12 cellular contexts compared by ENCODE assay signal in genomic region chr12:75960086-75960910, GRCh38.
DNase-seq lines count a peak whose midpoint lies in the region; ATAC-seq lines count a peak whose summit lies in the region.
"Had no signal": no experiment of that assay in that cellular context is flagged by ENCODE, and none has a peak within 500 bp of the region (broad histone marks: within the 10 kb centered on the region; RNA-seq: fewer than 3 reads in every experiment).

No MANE protein-coding gene starts in this region.

- H4K8ac ChIP-seq in neuronal stem cell (ENCODE audit: low read depth, low read length), result no peak overlapping the region

- no peak overlapping the region for H3K9ac ChIP-seq in neuronal stem cell (ENCODE audit: low read depth, low read length, poor library complexity)

- H3K27ac ChIP-seq in neuronal stem cell (replicated peaks; ENCODE audit: low read length) (no peak overlapping the region), SJCRH30 (no peak overlapping the region)
- H3K27ac ChIP-seq: WERI-Rb-1 had no signal

- H3K18ac ChIP-seq in neuronal stem cell (ENCODE audit: low read length), result peak overlapping the region; percentile 22

- no peak overlapping the region for H2BK120ac ChIP-seq in neuronal stem cell (ENCODE audit: low read depth, low read length)

- H3K27me3 ChIP-seq in neuronal stem cell (ENCODE audit: control insufficient read depth in 3 of 3, insufficient read depth in 3 of 3, low read depth in 1 of 3, low read length in 3 of 3) (peaks cover 0 to 1% (median 0%) of the 10 kb centered on the region in 3 experiments), SJCRH30 (no peaks in the 10 kb centered on the region)

- no peak overlapping the region for H2AFZ ChIP-seq in neuronal stem cell (ENCODE audit: low read length)

- no peak overlapping the region for H4K91ac ChIP-seq in neuronal stem cell (ENCODE audit: low read depth, low read length, poor library complexity)

- H2BK15ac ChIP-seq in neuronal stem cell (ENCODE audit: low read length), result no peak overlapping the region

- no CpG with 5 or more reads among the region's 6 CpGs for WGBS in neuronal stem cell (ENCODE audit: extremely low coverage in 2 of 2, insufficient read length in 2 of 2, insufficient replicate concordance in 1 of 2), 2 donors

- DNase-seq in T-helper 17 cell (no peak), neuronal stem cell (ENCODE audit: low spot score) (no peak), T1000 (lab: John Stamatoyannopoulos, UW) (no peak), GDM1 (lab: John Stamatoyannopoulos, UW) (no peak), SJCRH30 (no peak)
- DNase-seq in activated CD4-positive, alpha-beta T cell treated with anti-CD3 and anti-CD28 coated beads for 4 hours, result no peak
- DNase-seq: foreskin melanocyte, NCI-H2227 treated with DMSO at 0.1 percent for 48 hours, WERI-Rb-1 had no signal

- no peak overlapping the region for H2BK12ac ChIP-seq in neuronal stem cell (ENCODE audit: low read length)

- no peak overlapping the region for H3K4me3 ChIP-seq in neuronal stem cell (ENCODE audit: low read length in 2 of 2)
- H3K4me3 ChIP-seq in SJCRH30, result no peak overlapping the region

- H3K4me3 Mint-ChIP-seq in T-helper 17 cell, result no peak overlapping the region
- H3K4me3 Mint-ChIP-seq: neural crest cell had no signal

- no peak overlapping the region for H3K14ac ChIP-seq in neuronal stem cell (ENCODE audit: low read length)

- no peaks in the 10 kb centered on the region for H3K9me3 ChIP-seq in T-helper 17 cell (ENCODE audit: control insufficient read depth, low read length, poor library complexity, severe bottlenecking)
- H3K9me3 ChIP-seq in neuronal stem cell (replicated peaks in 1 of 2; ENCODE audit: control insufficient read depth in 2 of 2, insufficient read depth in 1 of 2, low read depth in 1 of 2, low read length in 2 of 2), result no peaks in the 10 kb centered on the region
- no peaks in the 10 kb centered on the region for H3K9me3 ChIP-seq in SJCRH30 (replicated peaks)

- H2AK5ac ChIP-seq in neuronal stem cell (ENCODE audit: low read depth, low read length), result peak overlapping the region; percentile 45

- H3K4me1 ChIP-seq in neuronal stem cell (ENCODE audit: control insufficient read depth in 2 of 2, insufficient read depth in 1 of 2, low read depth in 1 of 2, low read length in 2 of 2), result peaks cover 15 to 16% of the 10 kb centered on the region in 2 donors
- H3K4me1 ChIP-seq in SJCRH30, result no peaks in the 10 kb centered on the region

- peak overlapping the region; percentile 47 for H3K27ac Mint-ChIP-seq in T-helper 17 cell

- no peaks in the 10 kb centered on the region for H3K36me3 ChIP-seq in neuronal stem cell (replicated peaks in 1 of 2; ENCODE audit: control insufficient read depth in 2 of 2, insufficient read depth in 2 of 2, low read length in 2 of 2)
- H3K36me3 ChIP-seq in SJCRH30, result no peaks in the 10 kb centered on the region
- H3K36me3 ChIP-seq: WERI-Rb-1 had no signal

- H3K36me3 Mint-ChIP-seq in T-helper 17 cell (ENCODE audit: low read depth), result no peaks in the 10 kb centered on the region

- no peak overlapping the region for H3K23ac ChIP-seq in neuronal stem cell (ENCODE audit: low read depth, low read length, poor library complexity)

- no peak overlapping the region for H3K4me2 ChIP-seq in neuronal stem cell (ENCODE audit: insufficient read depth, low read length, poor library complexity, severe bottlenecking)

- no peaks in the 10 kb centered on the region for H3K79me1 ChIP-seq in neuronal stem cell (ENCODE audit: low read depth, low read length)

- H2BK5ac ChIP-seq in neuronal stem cell (ENCODE audit: low read length), result no peak overlapping the region

- peaks cover 22% of the 10 kb centered on the region for H3K4me1 Mint-ChIP-seq in T-helper 17 cell

- H3K4ac ChIP-seq in neuronal stem cell (ENCODE audit: low read length), result peak overlapping the region; percentile 41

- ATAC-seq in GM19023 (IDR thresholded peaks at IDR 0.05; ENCODE audit: unreplicated experiment), result peak; percentile 64
- peak; percentile 47 for ATAC-seq in HG03520 (IDR thresholded peaks at IDR 0.05; ENCODE audit: unreplicated experiment)
- no peak for ATAC-seq in T-helper 17 cell

- H3K27me3 Mint-ChIP-seq in T-helper 17 cell, result no peaks in the 10 kb centered on the region
